In the genomic region with DNA sequence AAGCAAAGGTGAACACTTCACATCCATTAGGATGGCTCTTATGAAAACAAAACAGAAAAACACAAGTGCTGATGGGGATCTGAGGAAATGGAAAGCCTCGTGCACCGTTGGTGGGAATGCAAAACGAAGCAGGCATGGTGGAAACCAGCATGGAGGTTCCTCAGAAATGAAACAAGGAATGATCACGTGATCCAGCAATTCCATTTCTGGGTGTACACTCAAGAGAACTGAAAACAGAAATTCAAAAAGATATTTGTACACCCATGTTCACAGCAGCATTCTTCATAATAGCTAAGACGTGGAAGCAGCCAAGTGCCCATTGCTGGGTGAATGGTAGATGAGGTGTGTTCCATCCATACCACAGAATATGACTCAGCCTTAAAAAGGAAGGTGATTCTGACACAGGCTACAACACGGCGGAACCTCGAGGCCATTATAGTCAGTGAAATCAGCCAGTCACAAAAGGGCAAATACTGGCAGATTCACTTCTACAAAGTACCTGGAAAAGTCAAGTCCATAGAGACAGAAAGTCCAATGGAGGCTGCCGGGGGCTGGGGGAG, we compare ENCODE assay signal across 14 cellular contexts.
"Had no signal": no experiment of that assay in that cellular context is flagged by ENCODE, and none has a peak within 500 bp of the region (broad histone marks: within the 10 kb centered on the region; RNA-seq: fewer than 3 reads in every experiment).

No MANE protein-coding gene starts in this region.

- H3K9me3 Mint-ChIP-seq: activated T-cell treated with anti-CD3 and anti-CD28 coated beads, Interleukin-2, amount 50 U/mL, for 24 hours; neural progenitor cell; stimulated activated naive CD8-positive, alpha-beta T cell treated with anti-CD3 and anti-CD28 coated beads, Interleukin-15, Interleukin-2, amounts not matched to agents 100 ng/mL and 50 ng/mL, for 24 hours had no signal

- H3K4me3 Mint-ChIP-seq: activated CD8-positive, alpha-beta memory T cell treated with anti-CD3 and anti-CD28 coated beads, Interleukin-2, amount 10 ng/mL, durations not matched to agents 7 days and 5 days; activated T-cell treated with anti-CD3 and anti-CD28 coated beads, Interleukin-2, amount 50 U/mL, for 24 hours; neural progenitor cell; stimulated activated naive CD8-positive, alpha-beta T cell treated with anti-CD3 and anti-CD28 coated beads, Interleukin-15, Interleukin-2, amounts not matched to agents 100 ng/mL and 50 ng/mL, for 24 hours had no signal

- DNase-seq: activated CD4-positive, alpha-beta T cell treated with anti-CD3 and anti-CD28 coated beads, Interleukin-2, amount 50 U/mL, for 4 hours; activated CD4-positive, CD25-positive, alpha-beta regulatory T cell treated with anti-CD3 and anti-CD28 coated beads, Interleukin-2, amount 50 U/mL, for 72 hours; activated CD8-positive, alpha-beta memory T cell treated with anti-CD3 and anti-CD28 coated beads, Interleukin-2, amount 10 ng/mL, durations not matched to agents 7 days and 5 days; activated effector memory CD4-positive, alpha-beta T cell treated with Interleukin-2 at 50 U/mL for 16 hours; activated naive CD4-positive, alpha-beta T cell treated with anti-CD3 and anti-CD28 coated beads, Interleukin-2, amount 50 U/mL, for 16 hours; activated T-cell treated with anti-CD3 and anti-CD28 coated beads, Interleukin-2, amount 50 U/mL, for 24 hours; caudate nucleus; foreskin melanocyte; head of caudate nucleus; ovary had no signal

- ATAC-seq: activated CD8-positive, alpha-beta memory T cell treated with anti-CD3 and anti-CD28 coated beads, Interleukin-2, amount 10 ng/mL, durations not matched to agents 7 days and 5 days; sciatic nerve had no signal

- H3K27ac Mint-ChIP-seq: activated CD8-positive, alpha-beta memory T cell treated with anti-CD3 and anti-CD28 coated beads, Interleukin-2, amount 10 ng/mL, durations not matched to agents 7 days and 5 days; activated T-cell treated with anti-CD3 and anti-CD28 coated beads, Interleukin-2, amount 50 U/mL, for 24 hours; neural progenitor cell; stimulated activated naive CD8-positive, alpha-beta T cell treated with anti-CD3 and anti-CD28 coated beads, Interleukin-15, Interleukin-2, amounts not matched to agents 100 ng/mL and 50 ng/mL, for 24 hours had no signal

- H3K36me3 Mint-ChIP-seq: activated CD8-positive, alpha-beta memory T cell treated with anti-CD3 and anti-CD28 coated beads, Interleukin-2, amount 10 ng/mL, durations not matched to agents 7 days and 5 days; neural progenitor cell had no signal

- H3K9me3 ChIP-seq: ovary, suprapubic skin had no signal

- H3K4me1 Mint-ChIP-seq: activated CD8-positive, alpha-beta memory T cell treated with anti-CD3 and anti-CD28 coated beads, Interleukin-2, amount 10 ng/mL, durations not matched to agents 7 days and 5 days had no signal
